2 cellular contexts compared by ENCODE assay signal in genomic region chr3:195637011-195637410, GRCh38. TPM values are rescaled to one million over a fixed set of nuclear protein-coding genes. Genes with fewer than 3 reads are reported as not detected.
"Had no signal": no experiment of that assay in that cellular context is flagged by ENCODE, and none has a peak within 500 bp of the region (broad histone marks: within the 10 kb centered on the region; RNA-seq: fewer than 3 reads in every experiment).

No MANE protein-coding gene starts in this region.

RNA-seq across cellular contexts. Expression of gene APOD, which starts 53.3 kb away (rescaled TPM):
- total RNA-seq: activated CD4-positive, alpha-beta T cell treated with anti-CD3 and anti-CD28 coated beads, Interleukin-2, amount 10 ng/mL, durations not matched to agents 7 days and 5 days; T-helper 2 cell treated with Interferon-gamma antibody and Interleukin-4, amounts not matched to agents 100 ng/mL and 5 ng/mL, for 36 hours had no signal
